17 cellular contexts compared by ENCODE assay signal in genomic region chr2:33214857-33215256, GRCh38.
DNase-seq lines count a peak whose midpoint lies in the region; ATAC-seq, FAIRE-seq and TF ChIP-seq lines count a peak whose summit lies in the region.
"Had no signal": no experiment of that assay in that cellular context is flagged by ENCODE, and none has a peak within 500 bp of the region (broad histone marks: within the 10 kb centered on the region; RNA-seq: fewer than 3 reads in every experiment).

No MANE protein-coding gene starts in this region.

- H3K9me3 Mint-ChIP-seq in T-cell, result no peaks in the 10 kb centered on the region
- no peaks in the 10 kb centered on the region for H3K9me3 Mint-ChIP-seq in CD8-positive, alpha-beta memory T cell
- H3K9me3 Mint-ChIP-seq: activated naive CD8-positive, alpha-beta T cell treated with anti-CD3 and anti-CD28 coated beads, Interleukin-2, amount 50 U/mL, for 24 hours; effector memory CD8-positive, alpha-beta T cell had no signal

- H3K36me3 ChIP-seq in endothelial cell of umbilical vein (ENCODE audit: control insufficient read depth in 2 of 2, extremely low read depth in 1 of 2, insufficient read depth in 2 of 2, low read length in 2 of 2), result no peaks in the 10 kb centered on the region
- H3K36me3 ChIP-seq in gastrocnemius medialis, result no peaks in the 10 kb centered on the region
- H3K36me3 ChIP-seq in CD8-positive, alpha-beta memory T cell (ENCODE audit: insufficient read depth, low read length), result no peaks in the 10 kb centered on the region
- H3K36me3 ChIP-seq: BE2C, right lobe of liver had no signal

- no peak overlapping the region for H3K4me3 Mint-ChIP-seq in T-cell
- H3K4me3 Mint-ChIP-seq in CD8-positive, alpha-beta memory T cell, result no peak overlapping the region
- H3K4me3 Mint-ChIP-seq: activated naive CD8-positive, alpha-beta T cell treated with anti-CD3 and anti-CD28 coated beads, Interleukin-2, amount 50 U/mL, for 24 hours; effector memory CD8-positive, alpha-beta T cell had no signal

- in situ Hi-C loops in gastrocnemius medialis (cut with MboI; ENCODE audit: low sequenced_read_pairs in 4 of 4), result no loop called here

- H3K27ac Mint-ChIP-seq in T-cell, result no peak overlapping the region
- H3K27ac Mint-ChIP-seq in CD8-positive, alpha-beta memory T cell, result no peak overlapping the region
- H3K27ac Mint-ChIP-seq: activated naive CD8-positive, alpha-beta T cell treated with anti-CD3 and anti-CD28 coated beads, Interleukin-2, amount 50 U/mL, for 24 hours; effector memory CD8-positive, alpha-beta T cell had no signal

- CTCF ChIA-PET in endothelial cell of umbilical vein (lab: Charles Lee) (no interaction called here), T-cell (lab: Charles Lee) (interaction anchor here in 1 of 2 donors (1.0 kb wide), 1 partner anchor 19 kb away, joined by 4 read pairs; no protein-coding TSS in a partner anchor)
- CTCF ChIA-PET in CD8-positive, alpha-beta memory T cell (lab: Charles Lee), result no interaction called here

- no TSS peak for BruUV-seq in endothelial cell of umbilical vein (replicated peaks; lab: Mats Ljungman, UMichigan)

- dilution Hi-C loops in endothelial cell of umbilical vein (cut with MboI; ENCODE audit: extremely low pct_ligation_motif_present, low sequenced_read_pairs), result no loop called here

- POLR2A ChIA-PET in endothelial cell of umbilical vein (lab: Charles Lee), result interaction anchor here (0.7 kb wide), 1 partner anchor 23 kb away, joined by 4 read pairs; no protein-coding TSS in a partner anchor
- POLR2A ChIA-PET in T-cell (lab: Charles Lee), result no interaction called here
- POLR2A ChIA-PET in CD8-positive, alpha-beta memory T cell (lab: Charles Lee), result no interaction called here

- H3K4me3 ChIP-seq in endothelial cell of umbilical vein (replicated peaks in 1 of 3; ENCODE audit: insufficient read depth in 1 of 3, low read depth in 1 of 3, low read length in 3 of 3) (no peak overlapping the region), gastrocnemius medialis (no peak overlapping the region)
- H3K4me3 ChIP-seq in CD8-positive, alpha-beta memory T cell (ENCODE audit: low read length), result no peak overlapping the region
- H3K4me3 ChIP-seq: right lobe of liver had no signal

- intact Hi-C loops in endothelial cell of umbilical vein (cut with micrococcal nuclease), result loop anchor here (1.0 to 5.0 kb wide), 6 partner anchors 23 to 192 kb away; no protein-coding TSS in a partner anchor
- intact Hi-C loops in gastrocnemius medialis (cut with DNase I; ENCODE audit: low total_unique reads), result loop anchor here (5.0 kb wide), 1 partner anchor 83 kb away; no protein-coding TSS in a partner anchor

- H3K27me3 Mint-ChIP-seq in T-cell, result no peaks in the 10 kb centered on the region
- H3K27me3 Mint-ChIP-seq in CD8-positive, alpha-beta memory T cell, result no peaks in the 10 kb centered on the region
- H3K27me3 Mint-ChIP-seq: effector memory CD8-positive, alpha-beta T cell had no signal

- no peaks in the 10 kb centered on the region for H4K20me1 ChIP-seq in endothelial cell of umbilical vein (replicated peaks; ENCODE audit: control insufficient read depth, extremely low read depth, insufficient read depth, low read length)

- no peaks in the 10 kb centered on the region for H3K27me3 ChIP-seq in endothelial cell of umbilical vein (ENCODE audit: control insufficient read depth in 2 of 2, insufficient read depth in 2 of 2, low read length in 2 of 2)
- no peaks in the 10 kb centered on the region for H3K27me3 ChIP-seq in gastrocnemius medialis
- no peaks in the 10 kb centered on the region for H3K27me3 ChIP-seq in CD8-positive, alpha-beta memory T cell (ENCODE audit: insufficient read depth, low read length, poor library complexity, severe bottlenecking)
- H3K27me3 ChIP-seq: right lobe of liver had no signal

- H3K27ac ChIP-seq in endothelial cell of umbilical vein (ENCODE audit: insufficient read depth, low read depth, low read length), result peak overlapping the region; percentile 95
- H3K27ac ChIP-seq in gastrocnemius medialis, result peak overlapping the region in 3 of 4 donors; percentile 1 to 41 (median 20)
- H3K27ac ChIP-seq in CD8-positive, alpha-beta memory T cell (ENCODE audit: low read depth, low read length), result no peak overlapping the region
- H3K27ac ChIP-seq: right lobe of liver had no signal

- H3K4me1 Mint-ChIP-seq in T-cell, result no peaks in the 10 kb centered on the region
- no peaks in the 10 kb centered on the region for H3K4me1 Mint-ChIP-seq in CD8-positive, alpha-beta memory T cell

- FAIRE-seq in endothelial cell of umbilical vein (lab: Jason Lieb, UNC), result no peak

- H3K9ac ChIP-seq in endothelial cell of umbilical vein (replicated peaks; ENCODE audit: extremely low read depth, insufficient read depth, low read length), result peak overlapping the region; percentile 62

- H3K36me3 Mint-ChIP-seq in T-cell, result no peaks in the 10 kb centered on the region
- H3K36me3 Mint-ChIP-seq in CD8-positive, alpha-beta memory T cell, result no peaks in the 10 kb centered on the region

- peak overlapping the region; percentile 27 for H3K4me2 ChIP-seq in endothelial cell of umbilical vein (ENCODE audit: insufficient read depth, low read length)

- no peaks in the 10 kb centered on the region for H3K79me2 ChIP-seq in endothelial cell of umbilical vein (ENCODE audit: control insufficient read depth, insufficient read depth, low read length)

- no peak for TF ChIP-seq POLR2A in endothelial cell of umbilical vein (IDR thresholded peaks at IDR 0.05; ENCODE audit: low read depth, low read length)
- TF ChIP-seq POLR2A in gastrocnemius medialis (IDR thresholded peaks at IDR 0.05), result no peak

- peak; percentile 17 for DNase-seq in DMS 273 treated with DMSO at 0.1 percent for 48 hours (lab: John Stamatoyannopoulos, UW)
- DNase-seq in NCI-H2227 treated with DMSO at 0.1 percent for 48 hours (lab: John Stamatoyannopoulos, UW), result peak; percentile 98
- DNase-seq in endothelial cell of umbilical vein (ENCODE audit: low read depth, low spot score), result no peak
- no peak for DNase-seq in gastrocnemius medialis
- DNase-seq in NCI-H146 (lab: John Stamatoyannopoulos, UW), result no peak
- DNase-seq in T-cell, result no peak
- no peak for DNase-seq in DMS153 treated with DMSO at 0.1 percent for 48 hours (lab: John Stamatoyannopoulos, UW; ENCODE audit: unreplicated experiment)
- DNase-seq in CD8-positive, alpha-beta memory T cell, result no peak
- DNase-seq: activated CD8-positive, alpha-beta memory T cell treated with anti-CD3 and anti-CD28 coated beads for 24 hours; BE2C; central memory CD4-positive, alpha-beta T cell; effector memory CD8-positive, alpha-beta T cell; NCI-H2107; nucleus accumbens; stimulated activated CD4-positive, alpha-beta T cell treated with anti-CD3 and anti-CD28 coated beads, Interleukin-2, amount 100 ng/mL, for 24 hours had no signal

- no peaks in the 10 kb centered on the region for H3K9me1 ChIP-seq in endothelial cell of umbilical vein (replicated peaks; ENCODE audit: control insufficient read depth, extremely low read depth, insufficient read depth, low read length)

- no peaks in the 10 kb centered on the region for H3K9me3 ChIP-seq in endothelial cell of umbilical vein (replicated peaks; ENCODE audit: control insufficient read depth, insufficient read depth, low read length)
- no peaks in the 10 kb centered on the region for H3K9me3 ChIP-seq in gastrocnemius medialis
- no peaks in the 10 kb centered on the region for H3K9me3 ChIP-seq in CD8-positive, alpha-beta memory T cell (ENCODE audit: low read length)
- H3K9me3 ChIP-seq: BE2C, right lobe of liver had no signal

- H3K4me1 ChIP-seq in endothelial cell of umbilical vein (ENCODE audit: control insufficient read depth, extremely low read depth, insufficient read depth, low read length) (peaks cover 63% of the 10 kb centered on the region), gastrocnemius medialis (peaks cover 15 to 19% of the 10 kb centered on the region in 2 donors)
- H3K4me1 ChIP-seq in CD8-positive, alpha-beta memory T cell (ENCODE audit: insufficient read depth, low read length), result no peaks in the 10 kb centered on the region
- H3K4me1 ChIP-seq: BE2C had no signal

- no peak overlapping the region for H2AFZ ChIP-seq in endothelial cell of umbilical vein (ENCODE audit: low read depth, low read length)

- ATAC-seq in gastrocnemius medialis, result no peak
- ATAC-seq in T-cell (replicated peaks in 1 of 4), result no peak

- TF ChIP-seq CTCF in endothelial cell of umbilical vein (IDR thresholded peaks at IDR 0.05; ENCODE audit: extremely low read depth in 1 of 2, insufficient read depth in 1 of 2, low read depth in 1 of 2, low read length in 2 of 2), result no peak
- no peak for TF ChIP-seq CTCF in gastrocnemius medialis (IDR thresholded peaks at IDR 0.05 in 4 of 5, conservative IDR thresholded peaks at IDR 0.05 in 1 of 5)

TF ChIP-seq in endothelial cell of umbilical vein, 7 proteins besides CTCF, POLR2A, EP300 and RAD21:
- no peak for TF ChIP-seq EZH2 (IDR thresholded peaks at IDR 0.05; ENCODE audit: borderline replicate concordance, low read depth, low read length, severe bottlenecking)
- no peak for TF ChIP-seq GATA2 (IDR thresholded peaks at IDR 0.05; ENCODE audit: insufficient read depth, insufficient read length, low read depth, low read length)
- TF ChIP-seq JUN (IDR thresholded peaks at IDR 0.05; ENCODE audit: borderline replicate concordance, insufficient read depth, insufficient read length, low read depth), result no peak
- no peak for TF ChIP-seq MYC (IDR thresholded peaks at IDR 0.05; ENCODE audit: low read depth, low read length)
- no peak for TF ChIP-seq MAX (IDR thresholded peaks at IDR 0.05; ENCODE audit: insufficient read depth, insufficient read length)
- TF ChIP-seq FOS (IDR thresholded peaks at IDR 0.05; ENCODE audit: borderline replicate concordance, insufficient read depth, low read length), result no peak
- TF ChIP-seq POLR2AphosphoS5 (IDR thresholded peaks at IDR 0.05; ENCODE audit: insufficient read depth, low read depth, low read length), result no peak

Comparison
In these comparisons a context has a peak if more than half of its experiments do, and no peak if none do; other contexts are left out.
1. DNase-seq: peak in DMS 273 treated with DMSO at 0.1 percent for 48 hours (single experiment) and NCI-H2227 treated with DMSO at 0.1 percent for 48 hours (single experiment); none in endothelial cell of umbilical vein (single experiment), gastrocnemius medialis (0 of 2), NCI-H146 (single experiment), T-cell (0 of 34), DMS153 treated with DMSO at 0.1 percent for 48 hours (single experiment) and CD8-positive, alpha-beta memory T cell (0 of 5).